In the genomic region with DNA sequence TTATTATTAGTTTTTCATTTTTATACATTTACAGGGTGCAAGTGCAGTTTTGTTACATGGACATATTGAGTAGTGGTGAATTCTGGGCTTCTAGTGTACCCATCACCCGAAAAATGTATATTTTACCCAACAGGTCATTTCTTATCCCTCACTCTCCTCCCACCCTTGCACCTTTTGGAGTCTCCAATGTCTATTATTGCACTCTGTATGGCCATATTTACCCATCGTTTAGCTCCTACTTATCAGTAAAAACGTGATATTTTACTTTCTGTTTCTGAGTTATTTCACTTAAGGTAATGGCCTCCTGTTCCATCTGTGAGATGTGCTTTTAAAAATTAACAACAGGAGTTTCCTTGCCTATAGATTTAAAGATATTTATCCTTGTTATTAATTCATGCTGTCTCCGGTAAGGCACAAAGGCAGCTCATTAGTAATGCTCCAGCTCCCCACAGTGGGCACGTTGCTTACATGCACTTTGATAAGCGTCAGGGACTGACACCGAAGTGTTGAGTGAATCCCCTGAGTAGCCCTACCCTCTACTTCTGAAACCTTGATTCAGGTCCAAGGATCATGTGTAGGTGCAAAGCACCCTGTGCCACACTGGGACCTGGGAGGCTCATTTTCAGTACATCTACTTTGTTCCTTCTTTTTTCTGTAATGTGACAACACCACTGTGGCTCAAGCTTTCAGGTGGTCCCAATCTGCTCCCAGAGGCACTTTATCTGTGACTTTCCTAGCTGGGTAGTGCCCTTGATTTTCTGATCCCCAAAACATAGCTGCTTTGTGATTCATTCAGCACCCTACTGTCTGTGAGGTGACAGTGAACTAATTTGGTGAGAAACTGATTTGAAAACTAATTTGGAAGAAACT, we compare ENCODE assay signal across 8 cellular contexts. TPM values are rescaled to one million over a fixed set of nuclear protein-coding genes. Genes with fewer than 3 reads are reported as not detected.
A peak's percentile ranks its signal among the peaks of the same experiment; 100 is the strongest.
DNase-seq lines count a peak whose midpoint lies in the region; ATAC-seq, FAIRE-seq and TF ChIP-seq lines count a peak whose summit lies in the region.

No MANE protein-coding gene starts in this region.

- no peak overlapping the region for H3K27ac Mint-ChIP-seq in Calu3 (ENCODE audit: unreplicated experiment)
- H3K27ac Mint-ChIP-seq in activated CD8-positive, alpha-beta T cell treated with anti-CD3 and anti-CD28 coated beads, Interleukin-2, amount 10 ng/mL, durations not matched to agents 7 days and 5 days, result no peak overlapping the region

- ATAC-seq in GM19043 (IDR thresholded peaks at IDR 0.05; ENCODE audit: low read depth, unreplicated experiment) (peak; percentile 87), HG03108 (IDR thresholded peaks at IDR 0.05; ENCODE audit: unreplicated experiment) (peak; percentile 84), sciatic nerve (peak; percentile 80)
- peak; percentile 84 for ATAC-seq in activated CD8-positive, alpha-beta T cell treated with anti-CD3 and anti-CD28 coated beads, Interleukin-2, amount 10 ng/mL, durations not matched to agents 7 days and 5 days

- CTCF ChIA-PET in Calu3 (lab: Charles Lee), result interaction anchor here (0.7 to 3.5 kb wide), 9 partner anchors 66 to 505 kb away, joined by 3 to 19 read pairs (median 4); no protein-coding TSS in a partner anchor
- CTCF ChIA-PET in activated CD8-positive, alpha-beta T cell treated with anti-CD3 and anti-CD28 coated beads, Interleukin-2, amount 10 ng/mL, durations not matched to agents 7 days and 5 days (lab: Charles Lee), result interaction anchor here (0.8 to 3.2 kb wide), 9 partner anchors 17 to 380 kb away, joined by 3 to 20 read pairs (median 4); no protein-coding TSS in a partner anchor

- intact Hi-C loops in Calu3 (cut with micrococcal nuclease; ENCODE audit: unreplicated experiment) (loop anchor here (1.0 to 2.0 kb wide), 5 partner anchors 75 to 377 kb away; no protein-coding TSS in a partner anchor), sciatic nerve (cut with DNase I) (loop anchor here (10.0 kb wide), 1 partner anchor 77 kb away; no protein-coding TSS in a partner anchor)

- H3K9me3 Mint-ChIP-seq in Calu3 (ENCODE audit: low read depth, unreplicated experiment), result no peaks in the 10 kb centered on the region
- H3K9me3 Mint-ChIP-seq in activated CD8-positive, alpha-beta T cell treated with anti-CD3 and anti-CD28 coated beads, Interleukin-2, amount 10 ng/mL, durations not matched to agents 7 days and 5 days (ENCODE audit: insufficient read depth), result no peaks in the 10 kb centered on the region

- DNase-seq in Calu3, result peak; percentile 68
- peak; percentile 41 for DNase-seq in NCI-H2107 treated with DMSO at 0.1 percent for 48 hours (lab: John Stamatoyannopoulos, UW; ENCODE audit: unreplicated experiment)
- peak; percentile 50 for DNase-seq in activated CD8-positive, alpha-beta T cell treated with anti-CD3 and anti-CD28 coated beads, Interleukin-2, amount 10 ng/mL, durations not matched to agents 7 days and 5 days
- DNase-seq in glomerular endothelial cell (ENCODE audit: extremely low read depth, low read depth, low spot score), result peak; percentile 18
- DNase-seq in sciatic nerve (ENCODE audit: low spot score), result no peak
- DNase-seq in RCC 7860 (ENCODE audit: low spot score), result no peak

- POLR2A ChIA-PET in activated CD8-positive, alpha-beta T cell treated with anti-CD3 and anti-CD28 coated beads, Interleukin-2, amount 10 ng/mL, durations not matched to agents 7 days and 5 days (lab: Charles Lee), result no interaction called here

- H3K4me1 Mint-ChIP-seq in Calu3 (ENCODE audit: low read depth, unreplicated experiment), result peaks cover 23% of the 10 kb centered on the region
- H3K4me1 Mint-ChIP-seq in activated CD8-positive, alpha-beta T cell treated with anti-CD3 and anti-CD28 coated beads, Interleukin-2, amount 10 ng/mL, durations not matched to agents 7 days and 5 days (ENCODE audit: low read depth), result no peaks in the 10 kb centered on the region

- no peaks in the 10 kb centered on the region for H3K36me3 Mint-ChIP-seq in Calu3 (ENCODE audit: insufficient read depth, unreplicated experiment)
- H3K36me3 Mint-ChIP-seq in activated CD8-positive, alpha-beta T cell treated with anti-CD3 and anti-CD28 coated beads, Interleukin-2, amount 10 ng/mL, durations not matched to agents 7 days and 5 days (ENCODE audit: low read depth), result no peaks in the 10 kb centered on the region

- H3K27me3 Mint-ChIP-seq in Calu3 (ENCODE audit: unreplicated experiment), result no peaks in the 10 kb centered on the region
- H3K27me3 Mint-ChIP-seq in activated CD8-positive, alpha-beta T cell treated with anti-CD3 and anti-CD28 coated beads, Interleukin-2, amount 10 ng/mL, durations not matched to agents 7 days and 5 days (ENCODE audit: low read depth), result peaks cover 4% of the 10 kb centered on the region

- peak; percentile 52 for TF ChIP-seq CTCF in Calu3 (IDR thresholded peaks at IDR 0.05; ENCODE audit: unreplicated experiment)

- BruUV-seq in Calu3 (replicated peaks; lab: Mats Ljungman, UMichigan), result no TSS peak

- no peak overlapping the region for H3K4me3 Mint-ChIP-seq in Calu3 (ENCODE audit: low read depth, unreplicated experiment)
- H3K4me3 Mint-ChIP-seq in activated CD8-positive, alpha-beta T cell treated with anti-CD3 and anti-CD28 coated beads, Interleukin-2, amount 10 ng/mL, durations not matched to agents 7 days and 5 days, result no peak overlapping the region

- FAIRE-seq in RCC 7860 (lab: Jason Lieb, UNC), result no peak

RNA-seq across cellular contexts. Expression of gene HYAL4, which starts 27.3 kb away (rescaled TPM):
- total RNA-seq in Calu3 (2022) (not detected in 2 replicates), glomerular endothelial cell (0.18 TPM in 1 of 2 replicates, not detected in the other), sciatic nerve (not detected)
- total RNA-seq in activated CD8-positive, alpha-beta T cell treated with anti-CD3 and anti-CD28 coated beads, Interleukin-2, amount 10 ng/mL, durations not matched to agents 7 days and 5 days, result not detected

RNA-seq across cellular contexts. Expression of gene SPAM1, which starts 52.8 kb away (rescaled TPM):
- total RNA-seq in Calu3 (2022) (not detected in 2 replicates), glomerular endothelial cell (not detected in 2 replicates), sciatic nerve (not detected)
- total RNA-seq in activated CD8-positive, alpha-beta T cell treated with anti-CD3 and anti-CD28 coated beads, Interleukin-2, amount 10 ng/mL, durations not matched to agents 7 days and 5 days, result not detected

Comparison
In these comparisons a context has a peak if more than half of its experiments do, and no peak if none do; other contexts are left out.
1. DNase-seq: peak in Calu3 (single experiment), NCI-H2107 treated with DMSO at 0.1 percent for 48 hours (single experiment), activated CD8-positive, alpha-beta T cell treated with anti-CD3 and anti-CD28 coated beads, Interleukin-2, amount 10 ng/mL, durations not matched to agents 7 days and 5 days (single experiment) and glomerular endothelial cell (single experiment); none in sciatic nerve (single experiment) and RCC 7860 (single experiment).
2. Peak in every context shown above with its lines, with median percentiles within 50 percentile points of each other: ATAC-seq.